In the genomic region with DNA sequence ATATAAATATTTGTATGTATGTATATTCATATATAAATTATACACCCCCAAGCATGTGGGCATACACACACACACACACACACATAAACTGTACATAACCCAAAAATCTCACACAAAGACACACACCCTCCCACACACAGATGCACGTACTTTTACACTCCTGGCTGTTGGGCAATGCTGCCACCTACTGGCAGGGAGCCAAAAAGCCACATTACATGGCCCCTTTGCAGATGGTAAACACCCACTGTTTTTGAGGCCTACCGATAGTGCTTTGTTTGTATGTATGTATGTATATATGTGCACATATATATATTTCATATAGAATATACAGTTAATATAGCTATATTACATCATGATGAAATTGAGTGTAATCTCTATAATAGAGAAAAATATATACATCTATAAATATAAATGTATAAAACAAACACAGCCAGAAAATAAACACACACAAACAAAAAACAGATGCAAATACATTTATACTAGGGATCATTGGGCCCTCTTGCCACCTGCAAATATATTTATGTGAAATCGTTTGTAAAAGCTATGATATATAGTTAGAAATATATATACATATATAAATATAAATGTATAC, we compare ENCODE assay signal across 1 cellular context.
TF ChIP-seq lines count a peak whose summit lies in the region.

No MANE protein-coding gene starts in this region.

TF ChIP-seq in K562, 482 proteins besides CTCF, POLR2A, EP300 and RAD21 (continued from another document and continues in another):
- TF ChIP-seq, protein P1, sequence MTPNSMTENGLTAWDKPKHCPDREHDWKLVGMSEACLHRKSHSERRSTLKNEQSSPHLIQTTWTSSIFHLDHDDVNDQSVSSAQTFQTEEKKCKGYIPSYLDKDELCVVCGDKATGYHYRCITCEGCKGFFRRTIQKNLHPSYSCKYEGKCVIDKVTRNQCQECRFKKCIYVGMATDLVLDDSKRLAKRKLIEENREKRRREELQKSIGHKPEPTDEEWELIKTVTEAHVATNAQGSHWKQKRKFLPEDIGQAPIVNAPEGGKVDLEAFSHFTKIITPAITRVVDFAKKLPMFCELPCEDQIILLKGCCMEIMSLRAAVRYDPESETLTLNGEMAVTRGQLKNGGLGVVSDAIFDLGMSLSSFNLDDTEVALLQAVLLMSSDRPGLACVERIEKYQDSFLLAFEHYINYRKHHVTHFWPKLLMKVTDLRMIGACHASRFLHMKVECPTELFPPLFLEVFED (CRISPR knock-in tag; conservative IDR thresholded peaks at IDR 0.05): no peak
- TF ChIP-seq ZNF551 (CRISPR knock-in tag; IDR thresholded peaks at IDR 0.05): no peak
- TF ChIP-seq YY1 (IDR thresholded peaks at IDR 0.05; ENCODE audit: borderline replicate concordance in 1 of 3, control insufficient read depth in 1 of 3, extremely low read depth in 1 of 3, insufficient read depth in 3 of 3, insufficient read length in 1 of 3, insufficient replicate concordance in 2 of 3, low read depth in 1 of 3, low read length in 2 of 3): peak in 1 of 3 experiments; percentile 23
- no peak for TF ChIP-seq MAFF (IDR thresholded peaks at IDR 0.05; ENCODE audit: low read length)
- no peak for TF ChIP-seq MTA1 (IDR thresholded peaks at IDR 0.05; ENCODE audit: borderline replicate concordance)
- TF ChIP-seq KLF16 (IDR thresholded peaks at IDR 0.05): 0 out of 2 replicates have a peak, but pooled peaks have one; percentile 23
- no peak for TF ChIP-seq ZNF644 (tag; IDR thresholded peaks at IDR 0.05; ENCODE audit: low read depth)
- TF ChIP-seq MEIS2 (IDR thresholded peaks at IDR 0.05; ENCODE audit: partially characterized antibody): no peak
- TF ChIP-seq SLC30A9 (CRISPR knock-in tag; IDR thresholded peaks at IDR 0.05): no peak
- TF ChIP-seq DNMT1 (IDR thresholded peaks at IDR 0.05): no peak
- 0 out of 2 replicates have a peak, but pooled peaks have one; percentile 8 for TF ChIP-seq ARID1B (IDR thresholded peaks at IDR 0.05)
- TF ChIP-seq POLR2AphosphoS2 (IDR thresholded peaks at IDR 0.05; ENCODE audit: low read length): no peak
- TF ChIP-seq, protein P2, sequence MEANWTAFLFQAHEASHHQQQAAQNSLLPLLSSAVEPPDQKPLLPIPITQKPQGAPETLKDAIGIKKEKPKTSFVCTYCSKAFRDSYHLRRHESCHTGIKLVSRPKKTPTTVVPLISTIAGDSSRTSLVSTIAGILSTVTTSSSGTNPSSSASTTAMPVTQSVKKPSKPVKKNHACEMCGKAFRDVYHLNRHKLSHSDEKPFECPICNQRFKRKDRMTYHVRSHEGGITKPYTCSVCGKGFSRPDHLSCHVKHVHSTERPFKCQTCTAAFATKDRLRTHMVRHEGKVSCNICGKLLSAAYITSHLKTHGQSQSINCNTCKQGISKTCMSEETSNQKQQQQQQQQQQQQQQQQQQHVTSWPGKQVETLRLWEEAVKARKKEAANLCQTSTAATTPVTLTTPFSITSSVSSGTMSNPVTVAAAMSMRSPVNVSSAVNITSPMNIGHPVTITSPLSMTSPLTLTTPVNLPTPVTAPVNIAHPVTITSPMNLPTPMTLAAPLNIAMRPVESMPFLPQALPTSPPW (CRISPR knock-in tag; IDR thresholded peaks at IDR 0.05): no peak
- no peak for TF ChIP-seq GTF2E2 (tag; IDR thresholded peaks at IDR 0.05)
- peak; percentile 70 for TF ChIP-seq SMAD1 (IDR thresholded peaks at IDR 0.05; ENCODE audit: low read depth, low read length, partially characterized antibody)
- TF ChIP-seq, protein P3, sequence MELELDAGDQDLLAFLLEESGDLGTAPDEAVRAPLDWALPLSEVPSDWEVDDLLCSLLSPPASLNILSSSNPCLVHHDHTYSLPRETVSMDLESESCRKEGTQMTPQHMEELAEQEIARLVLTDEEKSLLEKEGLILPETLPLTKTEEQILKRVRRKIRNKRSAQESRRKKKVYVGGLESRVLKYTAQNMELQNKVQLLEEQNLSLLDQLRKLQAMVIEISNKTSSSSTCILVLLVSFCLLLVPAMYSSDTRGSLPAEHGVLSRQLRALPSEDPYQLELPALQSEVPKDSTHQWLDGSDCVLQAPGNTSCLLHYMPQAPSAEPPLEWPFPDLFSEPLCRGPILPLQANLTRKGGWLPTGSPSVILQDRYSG (tag; conservative IDR thresholded peaks at IDR 0.05; ENCODE audit: low read depth): no peak
- TF ChIP-seq, protein P4, sequence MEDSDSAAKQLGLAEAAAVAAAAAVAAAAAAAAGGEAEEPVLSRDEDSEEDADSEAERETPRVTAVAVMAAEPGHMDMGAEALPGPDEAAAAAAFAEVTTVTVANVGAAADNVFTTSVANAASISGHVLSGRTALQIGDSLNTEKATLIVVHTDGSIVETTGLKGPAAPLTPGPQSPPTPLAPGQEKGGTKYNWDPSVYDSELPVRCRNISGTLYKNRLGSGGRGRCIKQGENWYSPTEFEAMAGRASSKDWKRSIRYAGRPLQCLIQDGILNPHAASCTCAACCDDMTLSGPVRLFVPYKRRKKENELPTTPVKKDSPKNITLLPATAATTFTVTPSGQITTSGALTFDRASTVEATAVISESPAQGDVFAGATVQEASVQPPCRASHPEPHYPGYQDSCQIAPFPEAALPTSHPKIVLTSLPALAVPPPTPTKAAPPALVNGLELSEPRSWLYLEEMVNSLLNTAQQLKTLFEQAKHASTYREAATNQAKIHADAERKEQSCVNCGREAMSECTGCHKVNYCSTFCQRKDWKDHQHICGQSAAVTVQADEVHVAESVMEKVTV (CRISPR knock-in tag; IDR thresholded peaks at IDR 0.05): peak; percentile 81
- peak in 1 of 2 experiments; percentile 61; a peak in 1 of 4 replicates for TF ChIP-seq ARNT (IDR thresholded peaks at IDR 0.05)
- TF ChIP-seq L3MBTL2 (IDR thresholded peaks at IDR 0.05): no peak
- TF ChIP-seq NFIC (IDR thresholded peaks at IDR 0.05): peak; percentile 98
- TF ChIP-seq, protein P5, sequence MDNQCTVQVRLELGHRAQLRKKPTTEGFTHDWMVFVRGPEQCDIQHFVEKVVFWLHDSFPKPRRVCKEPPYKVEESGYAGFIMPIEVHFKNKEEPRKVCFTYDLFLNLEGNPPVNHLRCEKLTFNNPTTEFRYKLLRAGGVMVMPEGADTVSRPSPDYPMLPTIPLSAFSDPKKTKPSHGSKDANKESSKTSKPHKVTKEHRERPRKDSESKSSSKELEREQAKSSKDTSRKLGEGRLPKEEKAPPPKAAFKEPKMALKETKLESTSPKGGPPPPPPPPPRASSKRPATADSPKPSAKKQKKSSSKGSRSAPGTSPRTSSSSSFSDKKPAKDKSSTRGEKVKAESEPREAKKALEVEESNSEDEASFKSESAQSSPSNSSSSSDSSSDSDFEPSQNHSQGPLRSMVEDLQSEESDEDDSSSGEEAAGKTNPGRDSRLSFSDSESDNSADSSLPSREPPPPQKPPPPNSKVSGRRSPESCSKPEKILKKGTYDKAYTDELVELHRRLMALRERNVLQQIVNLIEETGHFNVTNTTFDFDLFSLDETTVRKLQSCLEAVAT (IDR thresholded peaks at IDR 0.05): peak in 1 of 2 experiments; percentile 53; a peak in 1 of 4 replicates
- no peak for TF ChIP-seq STAT5A (IDR thresholded peaks at IDR 0.05; ENCODE audit: borderline replicate concordance, low read length)
- no peak for TF ChIP-seq U2AF2 (optimal IDR thresholded peaks at IDR 0.05; ENCODE audit: low read depth, low read length)
- no peak for TF ChIP-seq RBM34 (IDR thresholded peaks at IDR 0.05; ENCODE audit: borderline replicate concordance, insufficient read depth, low read length)
- TF ChIP-seq, protein P6, sequence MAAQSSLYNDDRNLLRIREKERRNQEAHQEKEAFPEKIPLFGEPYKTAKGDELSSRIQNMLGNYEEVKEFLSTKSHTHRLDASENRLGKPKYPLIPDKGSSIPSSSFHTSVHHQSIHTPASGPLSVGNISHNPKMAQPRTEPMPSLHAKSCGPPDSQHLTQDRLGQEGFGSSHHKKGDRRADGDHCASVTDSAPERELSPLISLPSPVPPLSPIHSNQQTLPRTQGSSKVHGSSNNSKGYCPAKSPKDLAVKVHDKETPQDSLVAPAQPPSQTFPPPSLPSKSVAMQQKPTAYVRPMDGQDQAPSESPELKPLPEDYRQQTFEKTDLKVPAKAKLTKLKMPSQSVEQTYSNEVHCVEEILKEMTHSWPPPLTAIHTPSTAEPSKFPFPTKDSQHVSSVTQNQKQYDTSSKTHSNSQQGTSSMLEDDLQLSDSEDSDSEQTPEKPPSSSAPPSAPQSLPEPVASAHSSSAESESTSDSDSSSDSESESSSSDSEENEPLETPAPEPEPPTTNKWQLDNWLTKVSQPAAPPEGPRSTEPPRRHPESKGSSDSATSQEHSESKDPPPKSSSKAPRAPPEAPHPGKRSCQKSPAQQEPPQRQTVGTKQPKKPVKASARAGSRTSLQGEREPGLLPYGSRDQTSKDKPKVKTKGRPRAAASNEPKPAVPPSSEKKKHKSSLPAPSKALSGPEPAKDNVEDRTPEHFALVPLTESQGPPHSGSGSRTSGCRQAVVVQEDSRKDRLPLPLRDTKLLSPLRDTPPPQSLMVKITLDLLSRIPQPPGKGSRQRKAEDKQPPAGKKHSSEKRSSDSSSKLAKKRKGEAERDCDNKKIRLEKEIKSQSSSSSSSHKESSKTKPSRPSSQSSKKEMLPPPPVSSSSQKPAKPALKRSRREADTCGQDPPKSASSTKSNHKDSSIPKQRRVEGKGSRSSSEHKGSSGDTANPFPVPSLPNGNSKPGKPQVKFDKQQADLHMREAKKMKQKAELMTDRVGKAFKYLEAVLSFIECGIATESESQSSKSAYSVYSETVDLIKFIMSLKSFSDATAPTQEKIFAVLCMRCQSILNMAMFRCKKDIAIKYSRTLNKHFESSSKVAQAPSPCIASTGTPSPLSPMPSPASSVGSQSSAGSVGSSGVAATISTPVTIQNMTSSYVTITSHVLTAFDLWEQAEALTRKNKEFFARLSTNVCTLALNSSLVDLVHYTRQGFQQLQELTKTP (IDR thresholded peaks at IDR 0.05; ENCODE audit: low read depth in 1 of 2, partially characterized antibody in 2 of 2): no peak
- TF ChIP-seq NFE2 (IDR thresholded peaks at IDR 0.05; ENCODE audit: low read depth): no peak
- no peak for TF ChIP-seq MBD2 (IDR thresholded peaks at IDR 0.05; ENCODE audit: borderline replicate concordance, low read depth)
- TF ChIP-seq CREB1 (IDR thresholded peaks at IDR 0.05): no peak
- no peak for TF ChIP-seq CREB1 (CRISPR knock-in tag; IDR thresholded peaks at IDR 0.05)
- TF ChIP-seq, protein P7, sequence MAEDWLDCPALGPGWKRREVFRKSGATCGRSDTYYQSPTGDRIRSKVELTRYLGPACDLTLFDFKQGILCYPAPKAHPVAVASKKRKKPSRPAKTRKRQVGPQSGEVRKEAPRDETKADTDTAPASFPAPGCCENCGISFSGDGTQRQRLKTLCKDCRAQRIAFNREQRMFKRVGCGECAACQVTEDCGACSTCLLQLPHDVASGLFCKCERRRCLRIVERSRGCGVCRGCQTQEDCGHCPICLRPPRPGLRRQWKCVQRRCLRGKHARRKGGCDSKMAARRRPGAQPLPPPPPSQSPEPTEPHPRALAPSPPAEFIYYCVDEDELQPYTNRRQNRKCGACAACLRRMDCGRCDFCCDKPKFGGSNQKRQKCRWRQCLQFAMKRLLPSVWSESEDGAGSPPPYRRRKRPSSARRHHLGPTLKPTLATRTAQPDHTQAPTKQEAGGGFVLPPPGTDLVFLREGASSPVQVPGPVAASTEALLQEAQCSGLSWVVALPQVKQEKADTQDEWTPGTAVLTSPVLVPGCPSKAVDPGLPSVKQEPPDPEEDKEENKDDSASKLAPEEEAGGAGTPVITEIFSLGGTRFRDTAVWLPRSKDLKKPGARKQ (CRISPR knock-in tag; IDR thresholded peaks at IDR 0.05): no peak
- TF ChIP-seq ARID2 (IDR thresholded peaks at IDR 0.05): peak; percentile 81
- TF ChIP-seq SMC3 (conservative IDR thresholded peaks at IDR 0.05; ENCODE audit: insufficient read depth, low read depth, low read length): peak; percentile 84
- TF ChIP-seq NFXL1 (CRISPR knock-in tag; IDR thresholded peaks at IDR 0.05): no peak
- TF ChIP-seq TEAD4 (IDR thresholded peaks at IDR 0.05; ENCODE audit: low read length): 0 out of 2 replicates have a peak, but pooled peaks have one; percentile 12
- TF ChIP-seq TEAD4 (CRISPR knock-in tag; IDR thresholded peaks at IDR 0.05; ENCODE audit: borderline replicate concordance): no peak
- peak; percentile 22; the same call in 1 of the 2 replicates for TF ChIP-seq JUND (IDR thresholded peaks at IDR 0.05; ENCODE audit: borderline replicate concordance, low read depth, low read length)
- TF ChIP-seq JUND (tag; IDR thresholded peaks at IDR 0.05; ENCODE audit: borderline replicate concordance, low read depth, low read length): no peak
- no peak for TF ChIP-seq ZKSCAN3 (CRISPR knock-in tag; IDR thresholded peaks at IDR 0.05)
- no peak for TF ChIP-seq ZNF311 (CRISPR knock-in tag; IDR thresholded peaks at IDR 0.05)
- no peak for TF ChIP-seq MTA2 (IDR thresholded peaks at IDR 0.05; ENCODE audit: low read depth)
- TF ChIP-seq ZNF124 (CRISPR knock-in tag; IDR thresholded peaks at IDR 0.05): no peak
- peak in 1 of 2 experiments; percentile 28; a peak in 1 of 4 replicates for TF ChIP-seq RCOR1 (IDR thresholded peaks at IDR 0.05; ENCODE audit: borderline replicate concordance in 1 of 2, low read depth in 2 of 2, low read length in 2 of 2)
- peak; percentile 33; the same call in 1 of the 2 replicates for TF ChIP-seq CC2D1A (IDR thresholded peaks at IDR 0.05)
- no peak for TF ChIP-seq BCOR (IDR thresholded peaks at IDR 0.05)
- no peak for TF ChIP-seq HEY1 (CRISPR knock-in tag; IDR thresholded peaks at IDR 0.05; ENCODE audit: borderline replicate concordance)
- no peak for TF ChIP-seq LEF1 (IDR thresholded peaks at IDR 0.05)
- no peak for TF ChIP-seq CBFB (CRISPR knock-in tag; IDR thresholded peaks at IDR 0.05)
- TF ChIP-seq KDM1A (IDR thresholded peaks at IDR 0.05): peak in 1 of 2 experiments; percentile 23; a peak in 1 of 4 replicates
- TF ChIP-seq SMARCB1 (IDR thresholded peaks at IDR 0.05; ENCODE audit: insufficient read length, low read depth): no peak
- no peak for TF ChIP-seq LARP7 (IDR thresholded peaks at IDR 0.05)
- TF ChIP-seq NR3C1 (CRISPR knock-in tag; IDR thresholded peaks at IDR 0.05): no peak
- no peak for TF ChIP-seq ZNF436 (CRISPR knock-in tag; IDR thresholded peaks at IDR 0.05)
- TF ChIP-seq, protein P8, sequence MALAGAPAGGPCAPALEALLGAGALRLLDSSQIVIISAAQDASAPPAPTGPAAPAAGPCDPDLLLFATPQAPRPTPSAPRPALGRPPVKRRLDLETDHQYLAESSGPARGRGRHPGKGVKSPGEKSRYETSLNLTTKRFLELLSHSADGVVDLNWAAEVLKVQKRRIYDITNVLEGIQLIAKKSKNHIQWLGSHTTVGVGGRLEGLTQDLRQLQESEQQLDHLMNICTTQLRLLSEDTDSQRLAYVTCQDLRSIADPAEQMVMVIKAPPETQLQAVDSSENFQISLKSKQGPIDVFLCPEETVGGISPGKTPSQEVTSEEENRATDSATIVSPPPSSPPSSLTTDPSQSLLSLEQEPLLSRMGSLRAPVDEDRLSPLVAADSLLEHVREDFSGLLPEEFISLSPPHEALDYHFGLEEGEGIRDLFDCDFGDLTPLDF (CRISPR knock-in tag; IDR thresholded peaks at IDR 0.05): no peak
- no peak for TF ChIP-seq SMARCA4 (IDR thresholded peaks at IDR 0.05)
- no peak for TF ChIP-seq CEBPG (CRISPR knock-in tag; IDR thresholded peaks at IDR 0.05)
- peak; percentile 55 to 65 for TF ChIP-seq CEBPG (tag; conservative IDR thresholded peaks at IDR 0.05 in 1 of 2, IDR thresholded peaks at IDR 0.05 in 1 of 2)
- no peak for TF ChIP-seq IRF2 (CRISPR knock-in tag; IDR thresholded peaks at IDR 0.05)
- TF ChIP-seq EGR1 (conservative IDR thresholded peaks at IDR 0.05): peak; percentile 69
- TF ChIP-seq MXI1 (IDR thresholded peaks at IDR 0.05; ENCODE audit: low read depth, low read length): no peak
- no peak for TF ChIP-seq MCM5 (IDR thresholded peaks at IDR 0.05; ENCODE audit: low read depth)
